In genomic region chr9:137590469-137591383, GRCh38 we compare ENCODE assay signal across 8 cellular contexts. TPM values are rescaled to one million over a fixed set of nuclear protein-coding genes. Genes with fewer than 3 reads are reported as not detected.
A peak's percentile ranks its signal among the peaks of the same experiment; 100 is the strongest.
DNase-seq lines count a peak whose midpoint lies in the region; ATAC-seq and TF ChIP-seq lines count a peak whose summit lies in the region.

Gene ZMYND19, minus strand, starts transcription at chr9:137590512. Its CDS starts 249 bp downstream, at chr9:137590263.

- dilution Hi-C loops in mammary epithelial cell (cut with HindIII; ENCODE audit: low sequenced_read_pairs) = no loop called here

- CTCF ChIA-PET in mammary epithelial cell (lab: Charles Lee; ENCODE audit: low non-redundant PET) = interaction anchor here (0.7 kb wide), 1 partner anchor 223 kb away, joined by 6 read pairs; no protein-coding TSS in a partner anchor

- peak within 1 kb of the TSS; percentile 83 for H2AFZ ChIP-seq in ACC112 (ENCODE audit: low read length, unreplicated experiment)
- peak within 1 kb of the TSS; percentile 85 for H2AFZ ChIP-seq in mammary epithelial cell (ENCODE audit: low read depth, low read length)

- peak; percentile 92 for DNase-seq in NCI-H2196 (lab: John Stamatoyannopoulos, UW; ENCODE audit: unreplicated experiment)
- peak; percentile 87 for DNase-seq in WERI-Rb-1
- DNase-seq in mammary epithelial cell = peak; percentile 83
- DNase-seq in inferior parietal cortex (ENCODE audit: extremely low spot score) = peak; percentile 81
- DNase-seq in stimulated activated CD4-positive, alpha-beta T cell treated with anti-CD3 and anti-CD28 coated beads, Interleukin-12 subunit alpha, Interleukin-12 subunit beta, amount 100 ng/mL, for 24 hours (ENCODE audit: low read depth in 2 of 2) = peak; percentile 80 to 81

- H4K20me1 ChIP-seq in mammary epithelial cell (ENCODE audit: insufficient read depth, low read length) = no peaks in the 10 kb centered on the region

- H3K36me3 ChIP-seq in ACC112 (ENCODE audit: insufficient read depth, low read length) (peaks cover 11% of the 10 kb centered on the region; the same call in 1 of the 2 replicates), WERI-Rb-1 (peaks cover 36% of the 10 kb centered on the region), mammary epithelial cell (ENCODE audit: insufficient read depth, low read length) (peaks cover 24% of the 10 kb centered on the region)

- no TSS peak for BruUV-seq in mammary epithelial cell (replicated peaks; lab: Mats Ljungman, UMichigan)

- ATAC-seq in GM18873 (IDR thresholded peaks at IDR 0.05; ENCODE audit: low FRiP score, unreplicated experiment) (peak; percentile 57), HG03108 (IDR thresholded peaks at IDR 0.05; ENCODE audit: unreplicated experiment) (peak; percentile 85)

- 0% methylated on average over 17 of the region's 113 CpGs for WGBS in mammary epithelial cell (ENCODE audit: low coverage, missing lambda C conversion rate)

- H3K79me2 ChIP-seq in ACC112 (ENCODE audit: control insufficient read depth, insufficient read depth, low read length, unreplicated experiment) = peaks cover 36% of the 10 kb centered on the region
- peaks cover 54% of the 10 kb centered on the region for H3K79me2 ChIP-seq in mammary epithelial cell (ENCODE audit: insufficient read depth, low read length)

- H3K4me1 ChIP-seq in ACC112 (ENCODE audit: control insufficient read depth, insufficient read depth, low read length, unreplicated experiment) (peaks cover 10% of the 10 kb centered on the region), mammary epithelial cell (ENCODE audit: insufficient read depth, low read length) (peaks cover 15% of the 10 kb centered on the region)

- in situ Hi-C loops in mammary epithelial cell (cut with MboI; ENCODE audit: low sequenced_read_pairs in 2 of 2) = no loop called here

- H3K9me3 ChIP-seq in WERI-Rb-1 (ENCODE audit: severe bottlenecking) (no peaks in the 10 kb centered on the region), mammary epithelial cell (replicated peaks; ENCODE audit: insufficient read depth, low read length) (no peaks in the 10 kb centered on the region)

- H3K27ac ChIP-seq in ACC112 (ENCODE audit: low read depth, low read length) (peak within 1 kb of the TSS; percentile 38; the same call in 1 of the 2 replicates), WERI-Rb-1 (peak within 1 kb of the TSS; percentile 87), mammary epithelial cell (ENCODE audit: insufficient read depth, low read depth, low read length) (peak within 1 kb of the TSS; percentile 58)

- peak within 1 kb of the TSS; percentile 97 for H3K4me2 ChIP-seq in mammary epithelial cell (ENCODE audit: insufficient read depth, low read depth, low read length)

- peak within 1 kb of the TSS; percentile 63 for H3K9ac ChIP-seq in mammary epithelial cell (ENCODE audit: insufficient read depth, low read length)

- H3K27me3 ChIP-seq in ACC112 (ENCODE audit: insufficient read depth, low read length) (no peaks in the 10 kb centered on the region), WERI-Rb-1 (ENCODE audit: insufficient read depth, low read depth, severe bottlenecking) (no peaks in the 10 kb centered on the region), mammary epithelial cell (ENCODE audit: insufficient read depth, low read length) (no peaks in the 10 kb centered on the region)

- intact Hi-C loops in mammary epithelial cell (cut with micrococcal nuclease) = loop anchor here (1.0 to 2.0 kb wide), 3 partner anchors 15 to 28 kb away; partner anchors contain the start of gene ARRDC1

- TF ChIP-seq CTCF in WERI-Rb-1 (IDR thresholded peaks at IDR 0.05; ENCODE audit: low read depth, low read length) = no peak
- no peak for TF ChIP-seq CTCF in mammary epithelial cell (conservative IDR thresholded peaks at IDR 0.05 in 1 of 2, IDR thresholded peaks at IDR 0.05 in 1 of 2; ENCODE audit: extremely low read depth in 1 of 2, insufficient read depth in 1 of 2, low read depth in 1 of 2, low read length in 2 of 2)

- H3K4me3 ChIP-seq in ACC112 (ENCODE audit: low read depth, low read length) (peak within 1 kb of the TSS; percentile 99), WERI-Rb-1 (ENCODE audit: low read depth, low read length) (peak within 1 kb of the TSS; percentile 80), mammary epithelial cell (replicated peaks in 1 of 3; ENCODE audit: insufficient read depth in 1 of 3, low read depth in 2 of 3, low read length in 3 of 3) (peak within 1 kb of the TSS; percentile 76 to 97 (median 84))

RNA-seq across cellular contexts. Expression of gene ZMYND19, which starts in this region (rescaled TPM):
- total RNA-seq in mammary epithelial cell = 10 to 100 TPM; 10.2 to 48.0 TPM
- 41.5 TPM for polyA plus RNA-seq in mammary epithelial cell
- polyA minus RNA-seq in mammary epithelial cell = 30.2 TPM

Comparison
In these comparisons a context has a peak if more than half of its experiments do, and no peak if none do; other contexts are left out.
1. Peak in every context shown above with its lines: DNase-seq, ATAC-seq, H3K4me3 ChIP-seq and H3K27ac ChIP-seq.